Comparison of ENCODE assay signal across 9 cellular contexts in the genomic region with DNA sequence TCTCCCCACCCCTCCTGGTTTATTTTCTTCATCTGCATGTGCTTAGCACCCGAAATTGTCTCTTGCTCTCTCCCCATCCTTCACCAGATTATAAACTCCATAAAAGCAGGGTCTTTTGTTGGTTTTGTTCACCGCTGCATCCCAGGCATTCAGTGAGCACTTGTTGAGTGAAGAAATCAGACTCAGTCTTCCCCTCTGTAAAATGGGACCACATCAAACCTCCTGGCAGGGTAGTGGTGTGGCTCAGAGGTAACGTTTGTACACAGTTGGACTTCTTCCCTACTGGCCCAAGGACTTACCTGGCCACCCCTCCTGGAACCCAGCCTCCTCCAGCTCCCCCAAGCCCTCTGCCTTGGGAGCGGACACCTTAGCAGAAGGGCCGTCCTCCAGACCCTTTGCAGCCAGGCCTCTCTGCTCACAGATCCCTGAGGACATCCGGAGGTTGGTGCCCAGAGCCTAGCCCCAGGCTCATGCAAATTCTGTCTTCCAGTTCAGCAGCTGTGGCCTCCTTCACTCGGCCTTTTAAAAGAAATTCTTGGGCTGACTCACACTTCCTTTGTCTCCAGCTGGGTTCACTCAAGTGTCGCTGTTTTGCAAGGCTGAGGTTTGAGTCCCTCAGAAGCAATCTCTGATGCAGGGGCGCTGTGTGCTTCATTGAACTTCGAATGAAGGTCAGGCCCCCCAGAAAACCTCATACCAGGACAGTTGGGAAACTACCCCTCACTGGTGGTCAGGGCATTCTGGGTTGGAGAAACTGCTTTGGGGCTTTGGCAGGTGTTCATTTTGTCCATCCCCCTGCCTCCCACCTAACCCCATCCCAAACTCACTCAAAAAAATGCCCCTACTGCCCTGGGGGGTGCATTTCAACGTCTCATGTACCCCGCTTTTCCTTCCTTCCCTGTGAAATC. TPM values are rescaled to one million over a fixed set of nuclear protein-coding genes. Genes with fewer than 3 reads are reported as not detected.
DNase-seq lines count a peak whose midpoint lies in the region; ATAC-seq and TF ChIP-seq lines count a peak whose summit lies in the region.
"Had no signal": no experiment of that assay in that cellular context is flagged by ENCODE, and none has a peak within 500 bp of the region (broad histone marks: within the 10 kb centered on the region; RNA-seq: fewer than 3 reads in every experiment).

No MANE protein-coding gene starts in this region.

- TF ChIP-seq CTCF in brain (conservative IDR thresholded peaks at IDR 0.05) (no peak), kidney epithelial cell (IDR thresholded peaks at IDR 0.05; ENCODE audit: insufficient read depth, low read length, poor library complexity, severe bottlenecking) (no peak)

- peaks cover 33% of the 10 kb centered on the region for H3K4me1 Mint-ChIP-seq in brain

- no peaks in the 10 kb centered on the region for H3K36me3 Mint-ChIP-seq in brain

- DNase-seq in DMS79 (lab: John Stamatoyannopoulos, UW) (peak; percentile 8), SW 1271 (lab: John Stamatoyannopoulos, UW) (peak; percentile 43 to 76), kidney epithelial cell (ENCODE audit: low read depth) (peak; percentile 93), cortex of kidney (lab: John Stamatoyannopoulos, UW) (no peak)
- DNase-seq in stimulated activated CD4-positive, alpha-beta T cell treated with anti-CD3 and anti-CD28 coated beads, TNF-alpha, amount 100 ng/mL, for 48 hours (ENCODE audit: low read depth in 3 of 3), result peak in 2 of 3 donors; percentile 34 to 36

- H3K27me3 ChIP-seq in kidney epithelial cell (ENCODE audit: control insufficient read depth, insufficient read depth, low read length), result no peaks in the 10 kb centered on the region
- H3K27me3 ChIP-seq: ascending aorta had no signal

- no peaks in the 10 kb centered on the region for H3K36me3 ChIP-seq in kidney epithelial cell (ENCODE audit: control insufficient read depth, insufficient read depth, low read length)
- H3K36me3 ChIP-seq: ascending aorta had no signal

- H3K4me3 ChIP-seq in kidney epithelial cell (ENCODE audit: low read depth, low read length), result no peak overlapping the region
- H3K4me3 ChIP-seq: ascending aorta had no signal

- H3K27ac Mint-ChIP-seq in brain, result peak overlapping the region in 4 of 5 experiments; percentile 23 to 57 (median 46)

- peak overlapping the region in 4 of 5 experiments; percentile 19 to 76 (median 46) for H3K4me3 Mint-ChIP-seq in brain

- ATAC-seq in GM19467 (IDR thresholded peaks at IDR 0.05; ENCODE audit: unreplicated experiment) (peak; percentile 66), HG03520 (IDR thresholded peaks at IDR 0.05; ENCODE audit: unreplicated experiment) (peak; percentile 63)

- peaks cover 0 to 8% (median 0%) of the 10 kb centered on the region in 5 experiments for H3K9me3 Mint-ChIP-seq in brain

- no peaks in the 10 kb centered on the region for H3K27me3 Mint-ChIP-seq in brain

RNA-seq across cellular contexts. Expression of a gene that starts 16.8 kb away (rescaled TPM):
- 43.1 TPM for polyA plus RNA-seq in brain (ENCODE audit: insufficient read depth, low read depth, low replicate concordance)
- total RNA-seq in kidney epithelial cell, result 5.6 and 6.0 TPM in 2 replicates
- total RNA-seq: ascending aorta had no signal

RNA-seq across cellular contexts. Expression of a gene that starts 47.3 kb away (rescaled TPM):
- polyA plus RNA-seq in brain (ENCODE audit: insufficient read depth, low read depth, low replicate concordance), result not detected
- total RNA-seq in kidney epithelial cell, result not detected in 2 replicates
- total RNA-seq: ascending aorta had no signal

RNA-seq across cellular contexts. Expression of a gene that starts 52.1 kb away (rescaled TPM):
- not detected for polyA plus RNA-seq in brain (ENCODE audit: insufficient read depth, low read depth, low replicate concordance)
- not detected in 2 replicates for total RNA-seq in kidney epithelial cell
- total RNA-seq: ascending aorta had no signal

RNA-seq across cellular contexts. Expression of a gene that starts 55.0 kb away (rescaled TPM):
- not detected for polyA plus RNA-seq in brain (ENCODE audit: insufficient read depth, low read depth, low replicate concordance)
- total RNA-seq in kidney epithelial cell, result not detected in 2 replicates
- total RNA-seq: ascending aorta had no signal

RNA-seq across cellular contexts. Expression of a gene that starts 59.3 kb away (rescaled TPM):
- not detected for polyA plus RNA-seq in brain (ENCODE audit: insufficient read depth, low read depth, low replicate concordance)
- not detected in 2 replicates for total RNA-seq in kidney epithelial cell
- total RNA-seq: ascending aorta had no signal
